24 cellular contexts compared by ENCODE assay signal in genomic region chr13:26979334-26979733, GRCh38.
"Had no signal": no experiment of that assay in that cellular context is flagged by ENCODE, and none has a peak within 500 bp of the region (broad histone marks: within the 10 kb centered on the region; RNA-seq: fewer than 3 reads in every experiment).

No MANE protein-coding gene starts in this region.

- DNase-seq: activated CD4-positive, alpha-beta T cell treated with anti-CD3 and anti-CD28 coated beads for 4 hours; activated CD4-positive, alpha-beta T cell treated with anti-CD3 and anti-CD28 coated beads, Interleukin-2, amount 50 U/mL, for 4 hours; activated naive CD4-positive, alpha-beta T cell; activated T-cell treated with anti-CD3 and anti-CD28 coated beads for 4 hours; activated T-cell treated with anti-CD3 and anti-CD28 coated beads, Interleukin-2, amount 50 U/mL, for 72 hours; aorta; body of pancreas; hippocampal formation; left cardiac atrium; midbrain; naive thymus-derived CD8-positive, alpha-beta T cell; occipital lobe; stimulated activated CD4-positive, alpha-beta T cell treated with anti-CD3 and anti-CD28 coated beads, Interleukin-15, amount 100 ng/mL, for 24 hours; stimulated activated CD4-positive, alpha-beta T cell treated with anti-CD3 and anti-CD28 coated beads, Interleukin-2, amount 100 ng/mL, for 24 hours; stimulated activated naive CD4-positive, alpha-beta T cell; tibial artery had no signal

- H2AFZ ChIP-seq: parathyroid adenoma had no signal

- ATAC-seq: activated T-cell treated with anti-CD3 and anti-CD28 coated beads, Interleukin-2, amount 50 U/mL, for 72 hours; body of pancreas; gastroesophageal sphincter; left cardiac atrium; naive thymus-derived CD8-positive, alpha-beta T cell had no signal

- H3K79me2 ChIP-seq: parathyroid adenoma had no signal

- H3K4me1 ChIP-seq: parathyroid adenoma, suprapubic skin had no signal

- H3K27ac Mint-ChIP-seq: activated naive CD8-positive, alpha-beta T cell; activated T-cell treated with anti-CD3 and anti-CD28 coated beads, Interleukin-2, amount 50 U/mL, for 72 hours had no signal

- H3K36me3 Mint-ChIP-seq: activated naive CD8-positive, alpha-beta T cell; naive thymus-derived CD8-positive, alpha-beta T cell had no signal

- H3K4me1 Mint-ChIP-seq: neural crest cell had no signal

- H3K9me3 ChIP-seq: body of pancreas, gastroesophageal sphincter, right atrium auricular region, suprapubic skin, tibial artery had no signal

- H3K27ac ChIP-seq: body of pancreas, parathyroid adenoma, suprapubic skin, tibial artery, VCaP had no signal

- H3K9ac ChIP-seq: parathyroid adenoma had no signal

- H3K9me3 Mint-ChIP-seq: activated T-cell treated with anti-CD3 and anti-CD28 coated beads, Interleukin-2, amount 50 U/mL, for 72 hours; naive thymus-derived CD8-positive, alpha-beta T cell; neural crest cell had no signal

- H3K4me3 ChIP-seq: body of pancreas, gastroesophageal sphincter, right atrium auricular region, smooth muscle cell, suprapubic skin, tibial artery had no signal

- H3K36me3 ChIP-seq: gastroesophageal sphincter, right atrium auricular region, suprapubic skin, tibial artery had no signal

- H3K4me2 ChIP-seq: smooth muscle cell had no signal

- H3K27me3 ChIP-seq: body of pancreas, right atrium auricular region had no signal

- H3K4me3 Mint-ChIP-seq: activated naive CD8-positive, alpha-beta T cell; activated T-cell treated with anti-CD3 and anti-CD28 coated beads, Interleukin-2, amount 50 U/mL, for 72 hours; neural crest cell had no signal
